Comparison of ENCODE assay signal across 8 cellular contexts in genomic region chr11:19116315-19116970, GRCh38. TPM values are rescaled to one million over a fixed set of nuclear protein-coding genes. Genes with fewer than 3 reads are reported as not detected.
DNase-seq lines count a peak whose midpoint lies in the region; ATAC-seq, FAIRE-seq and TF ChIP-seq lines count a peak whose summit lies in the region.

No MANE protein-coding gene starts in this region.

- no peaks in the 10 kb centered on the region for H4K20me1 ChIP-seq in KMS-11 (ENCODE audit: insufficient read depth)

- no peak for FAIRE-seq in small intestine (lab: Jason Lieb, UNC)

- H3K9me3 ChIP-seq in colonic mucosa = no peaks in the 10 kb centered on the region
- no peaks in the 10 kb centered on the region for H3K9me3 ChIP-seq in small intestine (ENCODE audit: control insufficient read depth, low read depth)

- DNase-seq in CD1c-positive myeloid dendritic cell (ENCODE audit: extremely low spot score) = peak; percentile 39
- DNase-seq in colonic mucosa = no peak
- no peak for DNase-seq in natural killer cell treated with Interleukin-12 subunit alpha and Interleukin-12 subunit beta and Interleukin-15 and Interleukin-18, amount 100 ng/mL, for 72 hours (ENCODE audit: low spot score)
- no peak for DNase-seq in ecto neural progenitor cell (ENCODE audit: low spot score)
- no peak for DNase-seq in small intestine
- no peak for DNase-seq in LoVo (ENCODE audit: low spot score)

- H3K4me1 Mint-ChIP-seq in natural killer cell treated with Interleukin-12 subunit alpha and Interleukin-12 subunit beta and Interleukin-15 and Interleukin-18, amount 100 ng/mL, for 72 hours (ENCODE audit: low read depth in 2 of 2) = peaks cover 27 to 36% of the 10 kb centered on the region in 2 donors

- WGBS in small intestine, 3 donors = 27 to 34% (median 33%) methylated on average over 16 of the region's 16 CpGs

- no peak overlapping the region for H3K27ac ChIP-seq in KMS-11
- H3K27ac ChIP-seq in colonic mucosa = peak overlapping the region; percentile 85
- no peak overlapping the region for H3K27ac ChIP-seq in small intestine (ENCODE audit: low read depth in 1 of 2, low read length in 1 of 2)

- peak overlapping the region; percentile 90 for H2AFZ ChIP-seq in KMS-11 (ENCODE audit: low read depth)

- H3K27me3 ChIP-seq in KMS-11 (ENCODE audit: insufficient read depth, low read depth) (no peaks in the 10 kb centered on the region), colonic mucosa (no peaks in the 10 kb centered on the region), small intestine (ENCODE audit: control insufficient read depth in 2 of 2, insufficient read depth in 2 of 2, low read length in 2 of 2) (no peaks in the 10 kb centered on the region)

- no peak for ATAC-seq in natural killer cell treated with Interleukin-12 subunit alpha and Interleukin-12 subunit beta and Interleukin-15 and Interleukin-18, amount 100 ng/mL, for 72 hours
- ATAC-seq in GM18870 (IDR thresholded peaks at IDR 0.05; ENCODE audit: unreplicated experiment) = no peak

- H3K9me3 Mint-ChIP-seq in natural killer cell treated with Interleukin-12 subunit alpha and Interleukin-12 subunit beta and Interleukin-15 and Interleukin-18, amount 100 ng/mL, for 72 hours = no peaks in the 10 kb centered on the region

- peaks cover 8% of the 10 kb centered on the region; the same call in 1 of the 2 replicates for H3K79me2 ChIP-seq in KMS-11 (ENCODE audit: insufficient read depth, low read depth)

- no peaks in the 10 kb centered on the region for H3K36me3 ChIP-seq in KMS-11 (ENCODE audit: insufficient read depth)
- no peaks in the 10 kb centered on the region for H3K36me3 ChIP-seq in colonic mucosa
- H3K36me3 ChIP-seq in small intestine (ENCODE audit: control insufficient read depth in 2 of 2, insufficient read depth in 2 of 2, low read length in 2 of 2) = no peaks in the 10 kb centered on the region

- H3K27me3 Mint-ChIP-seq in natural killer cell treated with Interleukin-12 subunit alpha and Interleukin-12 subunit beta and Interleukin-15 and Interleukin-18, amount 100 ng/mL, for 72 hours = peaks cover 0 to 9% of the 10 kb centered on the region in 2 donors

- no peak overlapping the region for H3K4me3 ChIP-seq in KMS-11 (IDR thresholded peaks at IDR 0.05; ENCODE audit: insufficient read depth, low read depth, low read length)
- H3K4me3 ChIP-seq in colonic mucosa = peak overlapping the region; percentile 79
- H3K4me3 ChIP-seq in small intestine (ENCODE audit: low read depth in 1 of 2, low read length in 2 of 2) = peak overlapping the region in 1 of 2 donors; percentile 93

- H3K4me2 ChIP-seq in KMS-11 = peak overlapping the region; percentile 61

- H3K9ac ChIP-seq in KMS-11 (peak overlapping the region; percentile 79), colonic mucosa (ENCODE audit: low read depth in 2 of 2, low read length in 2 of 2) (peak overlapping the region in 1 of 2 donors; percentile 71)

- H3K4me1 ChIP-seq in KMS-11 (ENCODE audit: low read depth, poor library complexity, severe bottlenecking) = peaks cover 18% of the 10 kb centered on the region
- peaks cover 4% of the 10 kb centered on the region for H3K4me1 ChIP-seq in colonic mucosa
- peaks cover 2 to 15% of the 10 kb centered on the region in 2 donors for H3K4me1 ChIP-seq in small intestine (ENCODE audit: control insufficient read depth in 2 of 2, insufficient read depth in 1 of 2, low read depth in 1 of 2, low read length in 1 of 2)

- TF ChIP-seq CTCF in KMS-11 (conservative IDR thresholded peaks at IDR 0.05; ENCODE audit: low read depth, low read length) (no peak), colonic mucosa (IDR thresholded peaks at IDR 0.05) (no peak)

- peak overlapping the region; percentile 90 for H3K4me3 Mint-ChIP-seq in natural killer cell treated with Interleukin-12 subunit alpha and Interleukin-12 subunit beta and Interleukin-15 and Interleukin-18, amount 100 ng/mL, for 72 hours

- peaks cover 6% of the 10 kb centered on the region for H3K36me3 Mint-ChIP-seq in natural killer cell treated with Interleukin-12 subunit alpha and Interleukin-12 subunit beta and Interleukin-15 and Interleukin-18, amount 100 ng/mL, for 72 hours

- peak overlapping the region; percentile 16 to 60 for H3K27ac Mint-ChIP-seq in natural killer cell treated with Interleukin-12 subunit alpha and Interleukin-12 subunit beta and Interleukin-15 and Interleukin-18, amount 100 ng/mL, for 72 hours

- intact Hi-C loops in colonic mucosa (cut with DNase I) = no loop called here

RNA-seq across cellular contexts. Expression of gene ZDHHC13, which starts 0.5 kb away (rescaled TPM):
- total RNA-seq in colonic mucosa = 10 to 100 TPM; 30.8 to 35.0 TPM
- 10 to 100 TPM; 22.1 to 22.7 TPM for total RNA-seq in natural killer cell treated with Interleukin-12 subunit alpha and Interleukin-12 subunit beta and Interleukin-15 and Interleukin-18, amount 100 ng/mL, for 72 hours
- 10 to 100 TPM in 2 of 3 donors, 1 to 10 TPM in 1; 5.7 to 16.9 (median 12.1) TPM for polyA plus RNA-seq in small intestine

RNA-seq across cellular contexts. Expression of gene MRGPRX2, which starts 55.9 kb away (rescaled TPM):
- total RNA-seq in colonic mucosa = not detected
- not detected for total RNA-seq in natural killer cell treated with Interleukin-12 subunit alpha and Interleukin-12 subunit beta and Interleukin-15 and Interleukin-18, amount 100 ng/mL, for 72 hours
- polyA plus RNA-seq in small intestine = under 1 TPM in 1 of 3 donors, not detected in 2; 0.01 TPM
